ENCODE assay signal across 11 cellular contexts in the genomic region with DNA sequence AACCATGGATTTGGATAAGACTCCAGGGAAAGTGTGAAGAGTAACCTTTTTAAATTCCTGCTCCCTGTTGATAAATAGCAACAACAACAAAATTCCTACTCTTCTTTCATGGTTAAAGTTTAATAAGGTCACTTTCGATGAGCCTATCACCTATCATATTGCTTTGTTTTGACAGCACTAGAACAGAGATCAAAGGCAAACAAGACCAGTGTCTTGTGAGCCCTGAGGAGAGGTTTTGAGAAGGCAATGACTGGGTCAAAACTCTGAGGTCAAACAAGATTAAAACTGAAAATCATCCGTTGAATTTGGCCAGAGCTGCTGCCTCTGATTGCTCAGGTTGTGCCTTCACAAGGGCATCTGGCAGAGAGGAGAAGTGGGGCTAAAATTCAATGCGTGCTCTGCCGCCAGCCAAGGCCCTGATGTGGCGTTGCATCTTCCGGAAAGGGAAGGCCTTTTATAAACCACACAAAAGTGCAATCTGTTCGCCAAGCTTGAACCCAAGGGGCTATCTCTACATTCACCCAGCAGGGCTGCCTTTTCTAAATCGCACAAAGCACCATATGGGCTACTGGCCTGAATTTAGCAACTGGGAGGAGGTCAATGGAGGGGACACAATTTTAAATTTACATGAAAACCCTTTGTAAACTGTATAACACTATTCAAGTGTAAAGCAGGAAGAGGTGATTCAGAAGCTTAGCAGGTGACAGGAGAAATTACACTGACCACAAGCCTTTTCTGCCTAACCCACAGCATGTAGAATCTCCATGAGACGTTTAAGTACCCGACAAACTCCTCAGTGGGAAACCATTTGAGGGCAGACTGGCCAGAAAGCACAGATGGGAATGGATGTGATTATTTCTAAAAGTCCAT.
A peak's percentile ranks its signal among the peaks of the same experiment; 100 is the strongest.
DNase-seq lines count a peak whose midpoint lies in the region; ATAC-seq and TF ChIP-seq lines count a peak whose summit lies in the region.
"Had no signal": no experiment of that assay in that cellular context is flagged by ENCODE, and none has a peak within 500 bp of the region (broad histone marks: within the 10 kb centered on the region; RNA-seq: fewer than 3 reads in every experiment).

No MANE protein-coding gene starts in this region.

- peaks cover 78 to 94% of the 10 kb centered on the region in 2 donors for H3K4me1 Mint-ChIP-seq in immature natural killer cell

- peaks cover 5% of the 10 kb centered on the region; the same call in 1 of the 2 replicates for H3K4me1 ChIP-seq in HUES48 (ENCODE audit: control insufficient read depth, insufficient read depth, low read length)

- H3K27me3 ChIP-seq in HUES48 (ENCODE audit: control insufficient read depth, insufficient read depth, low read length): no peaks in the 10 kb centered on the region

- no peak overlapping the region for H3K4me3 ChIP-seq in HUES48 (ENCODE audit: low read depth, low read length)

- H3K27me3 Mint-ChIP-seq in immature natural killer cell (ENCODE audit: low read depth in 3 of 3): peaks cover 2 to 16% (median 2%) of the 10 kb centered on the region in 3 donors
- H3K27me3 Mint-ChIP-seq: dendritic cell treated with granulocyte-macrophage colony-stimulating factor and Interleukin-4, amounts not matched to agents 40 ng/mL and 50 ng/mL, for 4 days had no signal

- peak overlapping the region; percentile 94 to 100 (median 97) for H3K27ac Mint-ChIP-seq in immature natural killer cell
- H3K27ac Mint-ChIP-seq: dendritic cell treated with granulocyte-macrophage colony-stimulating factor and Interleukin-4, amounts not matched to agents 40 ng/mL and 50 ng/mL, for 4 days had no signal

- no peak overlapping the region for H3K9ac ChIP-seq in HUES48 (ENCODE audit: low read depth, low read length)

- TF ChIP-seq POLR2A in erythroblast (IDR thresholded peaks at IDR 0.05; ENCODE audit: low read length): no peak

- H3K9me3 ChIP-seq in HUES48 (ENCODE audit: control insufficient read depth, insufficient read depth, low read length): no peaks in the 10 kb centered on the region

- no peaks in the 10 kb centered on the region for H3K9me3 Mint-ChIP-seq in immature natural killer cell
- H3K9me3 Mint-ChIP-seq: dendritic cell treated with granulocyte-macrophage colony-stimulating factor and Interleukin-4, amounts not matched to agents 40 ng/mL and 50 ng/mL, for 4 days had no signal

- peak; percentile 74 to 81 (median 76) for DNase-seq in immature natural killer cell
- DNase-seq in NCI-H2081 (lab: John Stamatoyannopoulos, UW): no peak
- no peak for DNase-seq in COR-L47 (lab: John Stamatoyannopoulos, UW)
- DNase-seq in erythroblast (lab: John Stamatoyannopoulos, UW): no peak
- DNase-seq in left colon: no peak
- DNase-seq: DMS153, midbrain had no signal

- peak overlapping the region; percentile 93 to 100 (median 99) for H3K4me3 Mint-ChIP-seq in immature natural killer cell
- H3K4me3 Mint-ChIP-seq: dendritic cell treated with granulocyte-macrophage colony-stimulating factor and Interleukin-4, amounts not matched to agents 40 ng/mL and 50 ng/mL, for 4 days had no signal

- H3K36me3 Mint-ChIP-seq in immature natural killer cell: peaks cover 27 to 39% (median 36%) of the 10 kb centered on the region in 3 donors

- ATAC-seq in GM18498 (IDR thresholded peaks at IDR 0.05; ENCODE audit: unreplicated experiment) (peak; percentile 74), GM21737 (IDR thresholded peaks at IDR 0.05; ENCODE audit: unreplicated experiment) (peak; percentile 61), left colon (no peak)

- intact Hi-C loops in left colon (cut with DNase I, micrococcal nuclease): no loop called here

- H3K27ac ChIP-seq in HUES48 (ENCODE audit: low read depth, low read length): peak overlapping the region; percentile 64

- H3K36me3 ChIP-seq in HUES48 (ENCODE audit: control insufficient read depth, insufficient read depth, low read length): no peaks in the 10 kb centered on the region

Comparison
In these comparisons a context has a peak if more than half of its experiments do, and no peak if none do; other contexts are left out.
1. DNase-seq: peak in immature natural killer cell (3 of 3); none in NCI-H2081 (0 of 2), COR-L47 (single experiment), erythroblast (0 of 2) and left colon (0 of 2).